In the genomic region with DNA sequence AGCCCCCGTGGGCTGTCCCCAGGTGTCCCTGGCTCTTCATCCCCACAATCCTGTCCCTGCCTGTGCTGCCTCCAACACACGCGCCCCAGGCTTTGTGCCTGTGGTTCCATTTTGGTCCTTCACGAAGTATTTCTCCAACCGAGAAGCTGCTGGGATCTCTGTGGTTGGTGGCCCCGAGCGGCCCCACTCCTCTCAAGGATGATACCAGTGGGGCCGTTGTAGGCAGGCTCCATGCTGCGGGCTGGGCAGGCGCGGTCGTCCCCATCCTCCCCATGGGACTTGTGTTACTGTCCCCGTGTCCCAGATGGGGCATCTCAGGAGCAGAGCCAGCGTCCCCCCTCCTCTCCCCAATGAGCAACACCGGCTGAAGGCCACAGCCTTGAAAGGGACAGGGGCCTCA, we compare ENCODE assay signal across 28 cellular contexts. TPM values are rescaled to one million over a fixed set of nuclear protein-coding genes. Genes with fewer than 3 reads are reported as not detected.
A peak's percentile ranks its signal among the peaks of the same experiment; 100 is the strongest.
DNase-seq lines count a peak whose midpoint lies in the region; ATAC-seq and TF ChIP-seq lines count a peak whose summit lies in the region.
"Had no signal": no experiment of that assay in that cellular context is flagged by ENCODE, and none has a peak within 500 bp of the region (broad histone marks: within the 10 kb centered on the region; RNA-seq: fewer than 3 reads in every experiment).

No MANE protein-coding gene starts in this region.

- no peak for TF ChIP-seq POLR2A in adrenal gland (IDR thresholded peaks at IDR 0.05)

- H2AFZ ChIP-seq in trophoblast cell (ENCODE audit: insufficient read depth, low read length, poor library complexity) = no peak overlapping the region
- H2AFZ ChIP-seq: PC-9 had no signal

- no peak overlapping the region for H2BK5ac ChIP-seq in trophoblast cell (ENCODE audit: low read depth, low read length, poor library complexity)

- peaks cover 44% of the 10 kb centered on the region for H3K79me1 ChIP-seq in trophoblast cell (ENCODE audit: low read length)

- WGBS in adrenal gland, 4 donors = 50 to 68% (median 56%) methylated on average over 2 to 15 of the region's 15 CpGs
- no CpG with 5 or more reads among the region's 15 CpGs for WGBS in trophoblast cell (ENCODE audit: extremely low coverage, insufficient coverage, insufficient read length)

- H3K4me1 Mint-ChIP-seq in CD4-positive, alpha-beta T cell (ENCODE audit: low read depth) = peaks cover 3% of the 10 kb centered on the region

- H3K9ac ChIP-seq in trophoblast cell (ENCODE audit: low read length) = no peak overlapping the region
- H3K9ac ChIP-seq: BLaER1 had no signal

- no peaks in the 10 kb centered on the region for H3K9me3 ChIP-seq in adrenal gland (replicated peaks in 1 of 3)
- H3K9me3 ChIP-seq in trophoblast cell (ENCODE audit: insufficient read depth, low read depth, low read length) = no peaks in the 10 kb centered on the region
- no peaks in the 10 kb centered on the region for H3K9me3 ChIP-seq in CD4-positive, alpha-beta T cell (ENCODE audit: control insufficient read depth, low read length)
- H3K9me3 ChIP-seq: BLaER1 had no signal

- no peak overlapping the region for H3K4me2 ChIP-seq in trophoblast cell (ENCODE audit: low read length)
- H3K4me2 ChIP-seq: BLaER1, PC-9 had no signal

- H3K36me3 ChIP-seq in adrenal gland (replicated peaks in 1 of 2) (no peaks in the 10 kb centered on the region), trophoblast cell (ENCODE audit: control insufficient read depth in 1 of 2, insufficient read depth in 2 of 2, low read length in 2 of 2) (peaks cover 32 to 33% of the 10 kb centered on the region in 2 experiments)

- H4K91ac ChIP-seq in trophoblast cell (ENCODE audit: low read depth, low read length) = peak overlapping the region; percentile 56

- no peak overlapping the region for H3K4me3 Mint-ChIP-seq in CD4-positive, alpha-beta T cell
- H3K4me3 Mint-ChIP-seq: CD4-positive, CD25-positive, alpha-beta regulatory T cell; H9; HFFc6 had no signal

- no peak for TF ChIP-seq CTCF in GM20000 (IDR thresholded peaks at IDR 0.05; ENCODE audit: extremely low read depth, missing control alignments)
- no peak for TF ChIP-seq CTCF in adrenal gland (IDR thresholded peaks at IDR 0.05)
- no peak for TF ChIP-seq CTCF in CD4-positive, alpha-beta T cell (IDR thresholded peaks at IDR 0.05)

- H3K14ac ChIP-seq in trophoblast cell (ENCODE audit: low read length) = no peak overlapping the region

- no peak overlapping the region for H3K27ac Mint-ChIP-seq in CD4-positive, alpha-beta T cell
- H3K27ac Mint-ChIP-seq: HFFc6 had no signal

- H2AK5ac ChIP-seq in trophoblast cell (ENCODE audit: low read length) = peak overlapping the region; percentile 52

- H4K8ac ChIP-seq in trophoblast cell (ENCODE audit: low read depth, low read length) = no peak overlapping the region

- peaks cover 18% of the 10 kb centered on the region for H3K79me2 ChIP-seq in trophoblast cell (ENCODE audit: control insufficient read depth, insufficient read depth, low read length, poor library complexity)

- peak overlapping the region; percentile 61 for H2BK12ac ChIP-seq in trophoblast cell (ENCODE audit: low read length)

- POLR2A ChIA-PET in CD4-positive, alpha-beta T cell (lab: Charles Lee) = no interaction called here

- H3K27me3 ChIP-seq in adrenal gland = no peaks in the 10 kb centered on the region
- H3K27me3 ChIP-seq in trophoblast cell (ENCODE audit: insufficient read depth, low read length) = no peaks in the 10 kb centered on the region
- H3K27me3 ChIP-seq in CD4-positive, alpha-beta T cell (ENCODE audit: control insufficient read depth, insufficient read depth, low read length) = no peaks in the 10 kb centered on the region
- H3K27me3 ChIP-seq: BLaER1 had no signal

- DNase-seq in D341Med (ENCODE audit: low spot score) (peak; percentile 22), GM20000 (ENCODE audit: low spot score) (peak; percentile 19), adrenal gland (peak in 6 of 7 donors; percentile 59 to 66 (median 62)), trophoblast cell (no peak), COLO829 (ENCODE audit: low spot score) (no peak), DMS114 treated with DMSO at 0.1 percent for 48 hours (lab: John Stamatoyannopoulos, UW; ENCODE audit: unreplicated experiment) (no peak)
- DNase-seq in CD4-positive, alpha-beta T cell = no peak
- DNase-seq in stimulated activated CD4-positive, alpha-beta T cell treated with anti-CD3 and anti-CD28 coated beads, Interleukin-1b, Interleukin-23, amount 100 ng/mL, for 48 hours = no peak
- DNase-seq: CD4-positive, CD25-positive, alpha-beta regulatory T cell; COR-L47; DMS 273 treated with DMSO at 0.1 percent for 48 hours; DMS79 treated with DMSO at 0.1 percent for 48 hours; GF-D8; HFFc6; NCI-H1105 treated with DMSO at 0.1 percent for 48 hours; NCI-H146; NCI-H2029; NCI-H2227 treated with DMSO at 0.1 percent for 48 hours; NCI-H526 treated with DMSO at 0.1 percent for 48 hours; PC-9; RPMI8226; SHP77 had no signal

- H3K4me3 ChIP-seq in adrenal gland = no peak overlapping the region
- no peak overlapping the region for H3K4me3 ChIP-seq in trophoblast cell (ENCODE audit: low read depth, low read length)
- H3K4me3 ChIP-seq: BLaER1, K562, PC-9 had no signal

- ATAC-seq in CD4-positive, alpha-beta T cell (ENCODE audit: poor library complexity) = no peak
- ATAC-seq: HepG2, K562 had no signal

- no peaks in the 10 kb centered on the region for H3K27me3 Mint-ChIP-seq in CD4-positive, alpha-beta T cell
- H3K27me3 Mint-ChIP-seq: CD4-positive, CD25-positive, alpha-beta regulatory T cell had no signal

- intact Hi-C loops in adrenal gland (cut with DNase I) = no loop called here
- intact Hi-C loops in CD4-positive, alpha-beta T cell (cut with DNase I, micrococcal nuclease) = loop anchor here (1.0 to 5.0 kb wide), 2 partner anchors 29 to 56 kb away; no protein-coding TSS in a partner anchor

- no peak overlapping the region for H3K23ac ChIP-seq in trophoblast cell (ENCODE audit: low read length)

- H4K12ac ChIP-seq in trophoblast cell (ENCODE audit: low read depth, low read length) = no peak overlapping the region

- peaks cover 0 to 14% of the 10 kb centered on the region in 2 donors for H3K4me1 ChIP-seq in adrenal gland (replicated peaks in 1 of 2)
- H3K4me1 ChIP-seq in trophoblast cell (ENCODE audit: control insufficient read depth in 1 of 2, insufficient read depth in 2 of 2, low read length in 2 of 2) = peaks cover 29 to 36% of the 10 kb centered on the region in 2 experiments

- H3K18ac ChIP-seq in trophoblast cell (ENCODE audit: low read length) = no peak overlapping the region

- H3K4ac ChIP-seq in trophoblast cell (ENCODE audit: low read depth, low read length) = no peak overlapping the region

- CTCF ChIA-PET in CD4-positive, alpha-beta T cell (lab: Charles Lee) = no interaction called here

- peaks cover 4% of the 10 kb centered on the region for H3K36me3 Mint-ChIP-seq in CD4-positive, alpha-beta T cell (ENCODE audit: low read depth)
- H3K36me3 Mint-ChIP-seq: CD4-positive, CD25-positive, alpha-beta regulatory T cell had no signal

- no peaks in the 10 kb centered on the region for H3K9me3 Mint-ChIP-seq in CD4-positive, alpha-beta T cell
- H3K9me3 Mint-ChIP-seq: CD4-positive, CD25-positive, alpha-beta regulatory T cell; HFFc6 had no signal

- H3K27ac ChIP-seq in adrenal gland (peak overlapping the region in 1 of 5 donors; percentile 23), trophoblast cell (ENCODE audit: low read depth, low read length) (no peak overlapping the region)
- no peak overlapping the region for H3K27ac ChIP-seq in CD4-positive, alpha-beta T cell (ENCODE audit: low read depth, low read length)
- H3K27ac ChIP-seq: PC-9 had no signal

- peak overlapping the region; percentile 69 for H2BK120ac ChIP-seq in trophoblast cell (ENCODE audit: insufficient read depth, low read length, poor library complexity)

RNA-seq across cellular contexts. Expression of a gene that starts 3.7 kb away (rescaled TPM):
- total RNA-seq in adrenal gland = 1 to 10 TPM; 1.6 to 6.4 (median 3.9) TPM
- polyA plus RNA-seq in adrenal gland = 1 to 10 TPM; 2.7 to 6.9 (median 3.3) TPM
- polyA plus RNA-seq in trophoblast cell (2013) = 4.9 and 5.0 TPM in 2 replicates
- total RNA-seq in CD4-positive, alpha-beta T cell = 1 to 10 TPM; 3.5 to 3.6 TPM

RNA-seq across cellular contexts. Expression of a gene that starts 25.4 kb away (rescaled TPM):
- 1 to 10 TPM; 2.5 to 7.2 (median 6.0) TPM for total RNA-seq in adrenal gland
- polyA plus RNA-seq in adrenal gland = 1 to 10 TPM; 1.9 to 5.7 (median 3.0) TPM
- 3.9 and 4.1 TPM in 2 replicates for polyA plus RNA-seq in trophoblast cell (2013)
- total RNA-seq in CD4-positive, alpha-beta T cell = 1 to 10 TPM; 2.3 to 2.4 TPM

RNA-seq across cellular contexts. Expression of a gene that starts 30.6 kb away (rescaled TPM):
- 10 to 100 TPM; 33.0 to 77.3 (median 46.2) TPM for total RNA-seq in adrenal gland
- 100 to 1,000 TPM in 1 of 3 donors, 10 to 100 TPM in 2; 23.1 to 138 (median 63.0) TPM for polyA plus RNA-seq in adrenal gland
- 71.6 and 74.6 TPM in 2 replicates for polyA plus RNA-seq in trophoblast cell (2013)
- 10 to 100 TPM; 26.6 to 27.3 TPM for total RNA-seq in CD4-positive, alpha-beta T cell

RNA-seq across cellular contexts. Expression of a gene that starts 32.9 kb away (rescaled TPM):
- 10 to 100 TPM; 42.6 to 79.2 (median 54.9) TPM for total RNA-seq in adrenal gland
- polyA plus RNA-seq in adrenal gland = 100 to 1,000 TPM in 1 of 3 donors, 10 to 100 TPM in 2; 30.3 to 104 (median 74.5) TPM
- polyA plus RNA-seq in trophoblast cell (2013) = 104 and 107 TPM in 2 replicates
- 10 to 100 TPM; 28.3 to 29.7 TPM for total RNA-seq in CD4-positive, alpha-beta T cell

RNA-seq across cellular contexts. Expression of a gene that starts 51.2 kb away (rescaled TPM):
- under 1 TPM in 5 of 8 donors, not detected in 3; 0.07 to 0.45 (median 0.14) TPM for total RNA-seq in adrenal gland
- polyA plus RNA-seq in adrenal gland = under 1 TPM; 0.03 to 0.18 (median 0.08) TPM
- polyA plus RNA-seq in trophoblast cell (2013) = 0.01 TPM in 2 replicates
- not detected for total RNA-seq in CD4-positive, alpha-beta T cell
- total RNA-seq: CD4-positive, CD25-positive, alpha-beta regulatory T cell; H9; HFFc6; MCF 10A; PC-9; T-helper 1 cell treated with Interleukin-12 subunit alpha and Interleukin-12 subunit beta and Interleukin-4 antibody, amounts not matched to agents 30 ng/mL and 1 ng/mL, for 36 hours had no signal
- polyA plus RNA-seq: CD4-positive, CD25-positive, alpha-beta regulatory T cell had no signal

Comparison
In these comparisons a context has a peak if more than half of its experiments do, and no peak if none do; other contexts are left out.
1. DNase-seq: peak in D341Med (single experiment), GM20000 (single experiment) and adrenal gland (6 of 7); none in trophoblast cell (0 of 2), CD4-positive, alpha-beta T cell (0 of 10), COLO829 (single experiment), stimulated activated CD4-positive, alpha-beta T cell treated with anti-CD3 and anti-CD28 coated beads, Interleukin-1b, Interleukin-23, amount 100 ng/mL, for 48 hours (single experiment) and DMS114 treated with DMSO at 0.1 percent for 48 hours (single experiment).
2. intact Hi-C loops: an anchor here in CD4-positive, alpha-beta T cell (1.0 to 5.0 kb wide); none called in adrenal gland.